Comparison of ENCODE assay signal across 9 cellular contexts in the genomic region with DNA sequence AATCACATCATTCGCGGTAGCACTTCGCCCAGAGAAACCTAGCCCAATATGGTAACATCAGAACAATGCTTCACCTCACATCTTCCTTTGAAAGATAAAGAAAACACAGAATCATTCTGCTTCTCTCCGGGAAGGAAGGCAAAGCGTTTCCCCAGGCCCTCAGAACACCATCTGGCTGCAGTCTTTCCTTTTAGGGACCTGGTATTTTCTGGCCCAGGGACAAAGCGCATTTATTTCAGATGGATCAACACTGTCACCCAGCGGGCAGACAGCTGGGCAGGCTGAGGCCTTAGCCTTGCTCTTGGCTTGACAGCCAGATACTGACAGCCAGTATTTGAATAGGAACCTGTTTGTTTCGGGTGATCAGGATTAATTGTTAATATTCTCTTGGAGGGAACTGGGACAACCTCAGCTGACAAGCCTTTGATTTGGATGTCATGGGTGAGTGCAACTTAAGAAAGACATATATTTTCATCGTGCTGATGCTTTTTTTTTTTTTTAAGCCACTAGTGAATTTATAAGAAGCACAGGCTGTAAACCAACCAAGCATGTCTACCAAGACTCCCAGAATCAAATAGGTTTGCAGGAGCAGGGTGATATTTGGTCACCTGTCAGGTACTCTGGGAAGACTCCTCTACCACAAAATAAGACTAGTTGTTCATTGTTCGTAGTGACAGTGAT.
DNase-seq lines count a peak whose midpoint lies in the region; ATAC-seq and TF ChIP-seq lines count a peak whose summit lies in the region.
"Had no signal": no experiment of that assay in that cellular context is flagged by ENCODE, and none has a peak within 500 bp of the region (broad histone marks: within the 10 kb centered on the region; RNA-seq: fewer than 3 reads in every experiment).

No MANE protein-coding gene starts in this region.

- no peaks in the 10 kb centered on the region for H3K27me3 ChIP-seq in SJCRH30
- no peaks in the 10 kb centered on the region for H3K27me3 ChIP-seq in muscle layer of duodenum (ENCODE audit: low read depth, low read length)

- no peak overlapping the region for H3K4me3 Mint-ChIP-seq in activated naive CD8-positive, alpha-beta T cell treated with anti-CD3 and anti-CD28 coated beads, Interleukin-2, amount 50 U/mL, for 24 hours

- ATAC-seq in GM21367 (IDR thresholded peaks at IDR 0.05; ENCODE audit: unreplicated experiment), result no peak
- ATAC-seq in activated naive CD8-positive, alpha-beta T cell treated with anti-CD3 and anti-CD28 coated beads, Interleukin-2, amount 50 U/mL, for 24 hours, result no peak

- no peak overlapping the region for H3K27ac Mint-ChIP-seq in activated naive CD8-positive, alpha-beta T cell treated with anti-CD3 and anti-CD28 coated beads, Interleukin-2, amount 50 U/mL, for 24 hours

- H3K36me3 ChIP-seq in SJCRH30 (no peaks in the 10 kb centered on the region), muscle layer of duodenum (ENCODE audit: control insufficient read depth in 1 of 2, insufficient read depth in 2 of 2, low read length in 2 of 2) (no peaks in the 10 kb centered on the region)

- TF ChIP-seq EP300 in Ishikawa (IDR thresholded peaks at IDR 0.05; ENCODE audit: borderline replicate concordance), result no peak

- H3K27ac ChIP-seq in SJCRH30 (no peak overlapping the region), muscle layer of duodenum (ENCODE audit: low read length) (peak overlapping the region; percentile 46)
- H3K27ac ChIP-seq: epithelial cell of prostate had no signal

- H3K27me3 Mint-ChIP-seq in activated naive CD8-positive, alpha-beta T cell treated with anti-CD3 and anti-CD28 coated beads, Interleukin-2, amount 50 U/mL, for 24 hours, result no peaks in the 10 kb centered on the region

- DNase-seq in AG09309 (ENCODE audit: low read depth) (peak; percentile 66), SJCRH30 (peak; percentile 74 to 89), fibroblast of mammary gland (ENCODE audit: low read depth) (peak; percentile 83), NK-92 (lab: John Stamatoyannopoulos, UW; ENCODE audit: unreplicated experiment) (no peak)
- DNase-seq in activated naive CD8-positive, alpha-beta T cell treated with anti-CD3 and anti-CD28 coated beads, Interleukin-2, amount 50 U/mL, for 24 hours, result no peak

- no peak overlapping the region for H3K4me3 ChIP-seq in AG09309 (ENCODE audit: control insufficient read depth, low read depth, low read length)
- H3K4me3 ChIP-seq in SJCRH30, result peak overlapping the region; percentile 31
- no peak overlapping the region for H3K4me3 ChIP-seq in fibroblast of mammary gland (ENCODE audit: control insufficient read depth, low read depth, low read length)
- H3K4me3 ChIP-seq in muscle layer of duodenum (ENCODE audit: low read depth in 1 of 2, low read length in 2 of 2), result peak overlapping the region; percentile 0 to 28

- TF ChIP-seq RAD21 in Ishikawa (IDR thresholded peaks at IDR 0.05; ENCODE audit: low read depth), result peak; percentile 86

- H3K9me3 ChIP-seq in SJCRH30 (replicated peaks), result no peaks in the 10 kb centered on the region; the same call in 1 of the 2 replicates
- H3K9me3 ChIP-seq in muscle layer of duodenum (ENCODE audit: control insufficient read depth in 1 of 2, low read length in 2 of 2), result no peaks in the 10 kb centered on the region

- peaks cover 4% of the 10 kb centered on the region for H3K4me1 Mint-ChIP-seq in activated naive CD8-positive, alpha-beta T cell treated with anti-CD3 and anti-CD28 coated beads, Interleukin-2, amount 50 U/mL, for 24 hours

- no peaks in the 10 kb centered on the region for H3K36me3 Mint-ChIP-seq in activated naive CD8-positive, alpha-beta T cell treated with anti-CD3 and anti-CD28 coated beads, Interleukin-2, amount 50 U/mL, for 24 hours (ENCODE audit: low read depth)

- peaks cover 11% of the 10 kb centered on the region for H3K4me1 ChIP-seq in SJCRH30
- peaks cover 0 to 19% of the 10 kb centered on the region in 2 donors for H3K4me1 ChIP-seq in muscle layer of duodenum (ENCODE audit: control insufficient read depth in 1 of 2, insufficient read depth in 2 of 2, low read length in 2 of 2)

- TF ChIP-seq CTCF in AG09309 (IDR thresholded peaks at IDR 0.05; ENCODE audit: control insufficient read depth, insufficient read depth, low read depth, low read length, missing control alignments) (peak; percentile 99), fibroblast of mammary gland (conservative IDR thresholded peaks at IDR 0.05; ENCODE audit: control insufficient read depth, insufficient read depth, low read depth, low read length) (peak; percentile 88)

- H3K9me3 Mint-ChIP-seq in activated naive CD8-positive, alpha-beta T cell treated with anti-CD3 and anti-CD28 coated beads, Interleukin-2, amount 50 U/mL, for 24 hours, result no peaks in the 10 kb centered on the region

TF ChIP-seq in Ishikawa, 13 proteins besides CTCF, POLR2A, EP300 and RAD21:
- TF ChIP-seq TEAD4 (IDR thresholded peaks at IDR 0.05), result no peak
- TF ChIP-seq NFIC (IDR thresholded peaks at IDR 0.05), result peak; percentile 33; the same call in 1 of the 2 replicates
- TF ChIP-seq EGR1 (IDR thresholded peaks at IDR 0.05), result no peak
TF ChIP-seq in Ishikawa: peak in this region for 1.

Comparison
In these comparisons a context has a peak if more than half of its experiments do, and no peak if none do; other contexts are left out.
1. DNase-seq: peak in AG09309 (single experiment), SJCRH30 (2 of 2) and fibroblast of mammary gland (single experiment); none in NK-92 (single experiment) and activated naive CD8-positive, alpha-beta T cell treated with anti-CD3 and anti-CD28 coated beads, Interleukin-2, amount 50 U/mL, for 24 hours (single experiment).
2. H3K4me3 ChIP-seq: peak in SJCRH30 (single experiment) and muscle layer of duodenum (2 of 2); none in AG09309 (single experiment) and fibroblast of mammary gland (single experiment).